1 cellular context compared by ENCODE assay signal in the genomic region with DNA sequence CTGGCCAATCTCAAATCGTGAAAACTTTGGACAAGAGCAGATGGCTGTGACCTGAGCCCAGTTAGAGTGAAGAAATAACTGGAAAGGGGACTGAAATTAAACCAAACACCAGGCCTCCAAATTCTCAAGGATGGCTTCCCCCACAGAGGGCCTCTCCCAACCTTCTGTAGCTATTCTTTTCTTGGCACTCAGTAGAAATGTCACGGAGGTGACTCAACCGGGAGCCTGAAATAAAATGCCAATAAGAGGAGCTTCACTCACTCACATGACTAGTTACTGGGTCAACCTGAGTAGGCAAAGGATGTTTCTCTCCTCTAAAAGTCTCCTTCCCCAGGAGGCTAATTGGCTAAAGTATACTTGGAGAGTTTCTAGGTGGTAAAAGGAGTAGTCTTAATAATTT.
TF ChIP-seq lines count a peak whose summit lies in the region.

No MANE protein-coding gene starts in this region.

TF ChIP-seq in WTC11, 78 proteins besides CTCF, POLR2A, EP300 and RAD21 (continued from another document):
- TF ChIP-seq, protein P1, sequence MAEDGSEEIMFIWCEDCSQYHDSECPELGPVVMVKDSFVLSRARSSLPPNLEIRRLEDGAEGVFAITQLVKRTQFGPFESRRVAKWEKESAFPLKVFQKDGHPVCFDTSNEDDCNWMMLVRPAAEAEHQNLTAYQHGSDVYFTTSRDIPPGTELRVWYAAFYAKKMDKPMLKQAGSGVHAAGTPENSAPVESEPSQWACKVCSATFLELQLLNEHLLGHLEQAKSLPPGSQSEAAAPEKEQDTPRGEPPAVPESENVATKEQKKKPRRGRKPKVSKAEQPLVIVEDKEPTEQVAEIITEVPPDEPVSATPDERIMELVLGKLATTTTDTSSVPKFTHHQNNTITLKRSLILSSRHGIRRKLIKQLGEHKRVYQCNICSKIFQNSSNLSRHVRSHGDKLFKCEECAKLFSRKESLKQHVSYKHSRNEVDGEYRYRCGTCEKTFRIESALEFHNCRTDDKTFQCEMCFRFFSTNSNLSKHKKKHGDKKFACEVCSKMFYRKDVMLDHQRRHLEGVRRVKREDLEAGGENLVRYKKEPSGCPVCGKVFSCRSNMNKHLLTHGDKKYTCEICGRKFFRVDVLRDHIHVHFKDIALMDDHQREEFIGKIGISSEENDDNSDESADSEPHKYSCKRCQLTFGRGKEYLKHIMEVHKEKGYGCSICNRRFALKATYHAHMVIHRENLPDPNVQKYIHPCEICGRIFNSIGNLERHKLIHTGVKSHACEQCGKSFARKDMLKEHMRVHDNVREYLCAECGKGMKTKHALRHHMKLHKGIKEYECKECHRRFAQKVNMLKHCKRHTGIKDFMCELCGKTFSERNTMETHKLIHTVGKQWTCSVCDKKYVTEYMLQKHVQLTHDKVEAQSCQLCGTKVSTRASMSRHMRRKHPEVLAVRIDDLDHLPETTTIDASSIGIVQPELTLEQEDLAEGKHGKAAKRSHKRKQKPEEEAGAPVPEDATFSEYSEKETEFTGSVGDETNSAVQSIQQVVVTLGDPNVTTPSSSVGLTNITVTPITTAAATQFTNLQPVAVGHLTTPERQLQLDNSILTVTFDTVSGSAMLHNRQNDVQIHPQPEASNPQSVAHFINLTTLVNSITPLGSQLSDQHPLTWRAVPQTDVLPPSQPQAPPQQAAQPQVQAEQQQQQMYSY (CRISPR knock-in tag; IDR thresholded peaks at IDR 0.05): no peak
- TF ChIP-seq ZNF232 (CRISPR knock-in tag; IDR thresholded peaks at IDR 0.05): no peak
- TF ChIP-seq SOX15 (CRISPR knock-in tag; IDR thresholded peaks at IDR 0.05): no peak
- TF ChIP-seq, protein P2, sequence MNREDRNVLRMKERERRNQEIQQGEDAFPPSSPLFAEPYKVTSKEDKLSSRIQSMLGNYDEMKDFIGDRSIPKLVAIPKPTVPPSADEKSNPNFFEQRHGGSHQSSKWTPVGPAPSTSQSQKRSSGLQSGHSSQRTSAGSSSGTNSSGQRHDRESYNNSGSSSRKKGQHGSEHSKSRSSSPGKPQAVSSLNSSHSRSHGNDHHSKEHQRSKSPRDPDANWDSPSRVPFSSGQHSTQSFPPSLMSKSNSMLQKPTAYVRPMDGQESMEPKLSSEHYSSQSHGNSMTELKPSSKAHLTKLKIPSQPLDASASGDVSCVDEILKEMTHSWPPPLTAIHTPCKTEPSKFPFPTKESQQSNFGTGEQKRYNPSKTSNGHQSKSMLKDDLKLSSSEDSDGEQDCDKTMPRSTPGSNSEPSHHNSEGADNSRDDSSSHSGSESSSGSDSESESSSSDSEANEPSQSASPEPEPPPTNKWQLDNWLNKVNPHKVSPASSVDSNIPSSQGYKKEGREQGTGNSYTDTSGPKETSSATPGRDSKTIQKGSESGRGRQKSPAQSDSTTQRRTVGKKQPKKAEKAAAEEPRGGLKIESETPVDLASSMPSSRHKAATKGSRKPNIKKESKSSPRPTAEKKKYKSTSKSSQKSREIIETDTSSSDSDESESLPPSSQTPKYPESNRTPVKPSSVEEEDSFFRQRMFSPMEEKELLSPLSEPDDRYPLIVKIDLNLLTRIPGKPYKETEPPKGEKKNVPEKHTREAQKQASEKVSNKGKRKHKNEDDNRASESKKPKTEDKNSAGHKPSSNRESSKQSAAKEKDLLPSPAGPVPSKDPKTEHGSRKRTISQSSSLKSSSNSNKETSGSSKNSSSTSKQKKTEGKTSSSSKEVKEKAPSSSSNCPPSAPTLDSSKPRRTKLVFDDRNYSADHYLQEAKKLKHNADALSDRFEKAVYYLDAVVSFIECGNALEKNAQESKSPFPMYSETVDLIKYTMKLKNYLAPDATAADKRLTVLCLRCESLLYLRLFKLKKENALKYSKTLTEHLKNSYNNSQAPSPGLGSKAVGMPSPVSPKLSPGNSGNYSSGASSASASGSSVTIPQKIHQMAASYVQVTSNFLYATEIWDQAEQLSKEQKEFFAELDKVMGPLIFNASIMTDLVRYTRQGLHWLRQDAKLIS (CRISPR knock-in tag; IDR thresholded peaks at IDR 0.05; ENCODE audit: borderline replicate concordance): no peak
- no peak for TF ChIP-seq ETV6 (CRISPR knock-in tag; IDR thresholded peaks at IDR 0.05)
